Comparison of ENCODE assay signal across 8 cellular contexts in genomic region chr3:196569003-196569516, GRCh38. TPM values are rescaled to one million over a fixed set of nuclear protein-coding genes. Genes with fewer than 3 reads are reported as not detected.
DNase-seq lines count a peak whose midpoint lies in the region; ATAC-seq and TF ChIP-seq lines count a peak whose summit lies in the region.

No MANE protein-coding gene starts in this region.

- H3K27me3 ChIP-seq in foreskin keratinocyte: no peaks in the 10 kb centered on the region

- DNase-seq in NCI-H2227 (lab: John Stamatoyannopoulos, UW; ENCODE audit: unreplicated experiment): peak; percentile 56
- no peak for DNase-seq in NCI-H2227 treated with DMSO at 0.1 percent for 48 hours (lab: John Stamatoyannopoulos, UW)
- peak; percentile 69 for DNase-seq in NCI-H69 (lab: John Stamatoyannopoulos, UW)
- peak; percentile 24 to 32 for DNase-seq in activated T-helper 1 cell treated with anti-CD3 and anti-CD28 coated beads, Interleukin-2, amount 50 U/mL, for 16 hours (ENCODE audit: low read depth in 1 of 2, low spot score in 1 of 2)
- peak; percentile 27 to 34 for DNase-seq in foreskin keratinocyte
- peak; percentile 28 for DNase-seq in omental fat pad (ENCODE audit: low spot score)
- DNase-seq in type B pancreatic cell (ENCODE audit: extremely low spot score, unreplicated experiment): peak; percentile 69

- peak overlapping the region; percentile 95 for H3K4me3 Mint-ChIP-seq in type B pancreatic cell

- H3K4me1 Mint-ChIP-seq in type B pancreatic cell (ENCODE audit: unreplicated experiment): peaks cover 14% of the 10 kb centered on the region

- no peaks in the 10 kb centered on the region for H3K9me3 Mint-ChIP-seq in type B pancreatic cell

- H3K36me3 Mint-ChIP-seq in type B pancreatic cell: no peaks in the 10 kb centered on the region

- H3K4me1 ChIP-seq in foreskin keratinocyte: peaks cover 5% of the 10 kb centered on the region

- peak overlapping the region; percentile 21 for H3K27ac ChIP-seq in foreskin keratinocyte

- H3K27ac Mint-ChIP-seq in type B pancreatic cell: peak overlapping the region; percentile 90

- no peaks in the 10 kb centered on the region for H3K27me3 Mint-ChIP-seq in type B pancreatic cell

- no peak for TF ChIP-seq CTCF in foreskin keratinocyte (conservative IDR thresholded peaks at IDR 0.05)
- TF ChIP-seq CTCF in omental fat pad (IDR thresholded peaks at IDR 0.05): no peak
- no peak for TF ChIP-seq CTCF in type B pancreatic cell (conservative IDR thresholded peaks at IDR 0.05)

- ATAC-seq in HG02885 (IDR thresholded peaks at IDR 0.05; ENCODE audit: poor library complexity, unreplicated experiment) (peak; percentile 35), foreskin keratinocyte (peak; percentile 71), omental fat pad (ENCODE audit: low FRiP score) (peak; percentile 75)

RNA-seq across cellular contexts. Expression of gene FBXO45, which starts 0.6 kb away (rescaled TPM):
- total RNA-seq in foreskin keratinocyte (17.9 and 19.7 TPM in 2 replicates), omental fat pad (10 to 100 TPM in 1 of 4 donors, 1 to 10 TPM in 3; 7.0 to 11.3 (median 7.1) TPM), type B pancreatic cell (ENCODE audit: low replicate concordance) (12.8 and 14.8 TPM in 2 replicates)
- 7.1 and 8.9 TPM in 2 replicates for polyA plus RNA-seq in foreskin keratinocyte

RNA-seq across cellular contexts. Expression of gene WDR53, which starts 0.7 kb away (rescaled TPM):
- total RNA-seq in foreskin keratinocyte: 13.5 and 16.5 TPM in 2 replicates
- polyA plus RNA-seq in foreskin keratinocyte: 12.3 and 17.4 TPM in 2 replicates
- 1 to 10 TPM; 2.4 to 5.6 (median 3.5) TPM for total RNA-seq in omental fat pad
- total RNA-seq in type B pancreatic cell (ENCODE audit: low replicate concordance): 16.9 and 17.1 TPM in 2 replicates

RNA-seq across cellular contexts. Expression of gene SMCO1, which starts 53.9 kb away (rescaled TPM):
- not detected in 2 replicates for total RNA-seq in foreskin keratinocyte
- polyA plus RNA-seq in foreskin keratinocyte: not detected in 2 replicates
- total RNA-seq in omental fat pad: not detected
- total RNA-seq in type B pancreatic cell (ENCODE audit: low replicate concordance): not detected in 2 replicates
